Comparison of ENCODE assay signal across 9 cellular contexts in genomic region chr11:61973603-61974162, GRCh38. TPM values are rescaled to one million over a fixed set of nuclear protein-coding genes. Genes with fewer than 3 reads are reported as not detected.
DNase-seq lines count a peak whose midpoint lies in the region; TF ChIP-seq lines count a peak whose summit lies in the region.
"Had no signal": no experiment of that assay in that cellular context is flagged by ENCODE, and none has a peak within 500 bp of the region (broad histone marks: within the 10 kb centered on the region; RNA-seq: fewer than 3 reads in every experiment).

No MANE protein-coding gene starts in this region.

- H3K27ac ChIP-seq in 22Rv1: 0 out of 2 replicates have a peak overlapping the region, but pooled peaks have one; percentile 84
- peak overlapping the region; percentile 92 to 100 (median 99) for H3K27ac ChIP-seq in dorsolateral prefrontal cortex
- peak overlapping the region; percentile 96 for H3K27ac ChIP-seq in osteoblast (ENCODE audit: low read depth, low read length)
- no peak overlapping the region for H3K27ac ChIP-seq in SJCRH30

- H3K9me3 ChIP-seq in osteoblast (ENCODE audit: low read depth, low read length) (no peaks in the 10 kb centered on the region), SJCRH30 (replicated peaks) (no peaks in the 10 kb centered on the region)

- intact Hi-C loops in dorsolateral prefrontal cortex (cut with DNase I): loop anchor here in 1 of 2 donors (2.0 kb wide), 1 partner anchor 31 kb away; no protein-coding TSS in a partner anchor

- DNase-seq in NCI-H2171 (lab: John Stamatoyannopoulos, UW) (peak; percentile 56), dorsolateral prefrontal cortex (peak in 4 of 10 donors; percentile 26 to 41 (median 34)), osteoblast (ENCODE audit: insufficient read length, low spot score, missing footprints) (peak; percentile 23), cortex of kidney (lab: John Stamatoyannopoulos, UW) (no peak), SJCRH30 (no peak), GDM1 (lab: John Stamatoyannopoulos, UW) (no peak)
- DNase-seq in activated CD4-positive, CD25-positive, alpha-beta regulatory T cell treated with anti-CD3 and anti-CD28 coated beads, Interleukin-2, amount 50 U/mL, for 72 hours: no peak
- DNase-seq: DND-41 had no signal

- H3K27me3 ChIP-seq in dorsolateral prefrontal cortex (no peaks in the 10 kb centered on the region), osteoblast (ENCODE audit: insufficient read depth, low read length) (no peaks in the 10 kb centered on the region), SJCRH30 (no peaks in the 10 kb centered on the region)

- H3K4me3 ChIP-seq in dorsolateral prefrontal cortex (no peak overlapping the region), osteoblast (ENCODE audit: insufficient read depth, low read length) (no peak overlapping the region), SJCRH30 (no peak overlapping the region)

- peaks cover 60% of the 10 kb centered on the region for H3K4me1 ChIP-seq in osteoblast (ENCODE audit: insufficient read depth, low read length)
- H3K4me1 ChIP-seq in SJCRH30: peaks cover 15% of the 10 kb centered on the region

- no peaks in the 10 kb centered on the region for H4K20me1 ChIP-seq in osteoblast (ENCODE audit: insufficient read depth, low read length)

- H2AFZ ChIP-seq in osteoblast (ENCODE audit: low read length): peak overlapping the region; percentile 43

- H3K4me2 ChIP-seq in osteoblast (ENCODE audit: insufficient read depth, low read length): no peak overlapping the region

- H3K36me3 ChIP-seq in osteoblast (ENCODE audit: insufficient read depth, low read length) (no peaks in the 10 kb centered on the region), SJCRH30 (no peaks in the 10 kb centered on the region)

- H3K79me2 ChIP-seq in osteoblast (ENCODE audit: insufficient read depth, low read length): peaks cover 3% of the 10 kb centered on the region

- TF ChIP-seq CTCF in 22Rv1 (IDR thresholded peaks at IDR 0.05) (no peak), dorsolateral prefrontal cortex (IDR thresholded peaks at IDR 0.05 in 54 of 56, conservative IDR thresholded peaks at IDR 0.05 in 2 of 56; ENCODE audit: low read depth in 1 of 56, partially characterized antibody in 56 of 56) (no peak), osteoblast (IDR thresholded peaks at IDR 0.05; ENCODE audit: extremely low read depth, low read depth, low read length) (no peak)

RNA-seq across cellular contexts. Expression of gene FTH1, which starts 6.2 kb away (rescaled TPM):
- total RNA-seq in dorsolateral prefrontal cortex (1,000 to 10,000 TPM; 2,016 to 5,225 (median 3,057) TPM), osteoblast (1,459 and 1,507 TPM in 2 replicates)
- 349 and 357 TPM in 2 replicates for total RNA-seq in SJCRH30 (2014; rRNA removed; shearing (Covaris generic))

RNA-seq across cellular contexts. Expression of gene BEST1, which starts 23.5 kb away (rescaled TPM):
- 100 to 1,000 TPM in 2 of 120 experiments, 10 to 100 TPM in 118; 10.7 to 176 (median 32.0) TPM for total RNA-seq in dorsolateral prefrontal cortex
- 5.6 and 8.0 TPM in 2 replicates for total RNA-seq in osteoblast
- 0.05 and 0.26 TPM in 2 replicates for total RNA-seq in SJCRH30 (2014; rRNA removed; shearing (Covaris generic))

RNA-seq across cellular contexts. Expression of gene RAB3IL1, which starts 56.3 kb away (rescaled TPM):
- total RNA-seq in dorsolateral prefrontal cortex (10 to 100 TPM in 71 of 120 experiments, 1 to 10 TPM in 49; 5.8 to 23.3 (median 10.7) TPM), osteoblast (15.9 and 20.3 TPM in 2 replicates)
- total RNA-seq in SJCRH30 (2014; rRNA removed; shearing (Covaris generic)): 0.53 and 0.77 TPM in 2 replicates

Comparison
In these comparisons a context has a peak if more than half of its experiments do, and no peak if none do; other contexts are left out.
1. DNase-seq: peak in NCI-H2171 (single experiment) and osteoblast (single experiment); none in activated CD4-positive, CD25-positive, alpha-beta regulatory T cell treated with anti-CD3 and anti-CD28 coated beads, Interleukin-2, amount 50 U/mL, for 72 hours (single experiment), cortex of kidney (single experiment), SJCRH30 (0 of 2) and GDM1 (single experiment).